20 cellular contexts compared by ENCODE assay signal in the genomic region with DNA sequence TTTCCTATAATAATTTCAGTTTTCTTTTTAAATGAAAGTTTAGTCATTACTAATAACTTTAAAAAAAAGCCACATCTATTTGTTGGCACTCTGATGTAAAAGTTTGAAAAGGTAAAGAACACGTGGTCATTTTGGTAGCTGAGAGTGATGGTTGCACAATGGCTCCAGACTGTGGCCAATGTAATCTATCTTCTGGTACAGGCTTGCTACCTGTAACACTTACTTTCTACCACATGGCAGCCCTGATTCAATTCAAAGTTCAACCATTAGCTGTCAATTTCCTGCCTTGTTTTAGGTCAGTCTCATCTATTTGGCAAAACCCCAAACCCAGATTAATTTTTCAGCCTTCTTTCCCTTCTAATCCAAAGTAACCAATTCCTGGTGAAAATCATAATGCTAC.
"Had no signal": no experiment of that assay in that cellular context is flagged by ENCODE, and none has a peak within 500 bp of the region (broad histone marks: within the 10 kb centered on the region; RNA-seq: fewer than 3 reads in every experiment).

No MANE protein-coding gene starts in this region.

- H3K27ac ChIP-seq: esophagus muscularis mucosa, ovary, upper lobe of left lung, VCaP had no signal

- ATAC-seq: activated CD8-positive, alpha-beta T cell treated with anti-CD3 and anti-CD28 coated beads for 36 hours; effector memory CD8-positive, alpha-beta T cell; left cardiac atrium; natural killer cell treated with Interleukin-12 subunit alpha and Interleukin-12 subunit beta and Interleukin-15 and Interleukin-18, amount 100 ng/mL, for 72 hours; right cardiac atrium; stimulated activated naive CD8-positive, alpha-beta T cell treated with anti-CD3 and anti-CD28 coated beads, Interleukin-15, Interleukin-2, amounts not matched to agents 100 U/mL and 50 U/mL, for 24 hours had no signal

- H3K4me3 ChIP-seq: esophagus muscularis mucosa, ovary, upper lobe of left lung had no signal

- H3K4me1 ChIP-seq: esophagus muscularis mucosa, upper lobe of left lung had no signal

- H3K27ac Mint-ChIP-seq: activated CD4-positive, alpha-beta T cell treated with anti-CD3 and anti-CD28 coated beads, Interleukin-2, amount 10 ng/mL, durations not matched to agents 7 days and 5 days; activated CD8-positive, alpha-beta T cell treated with anti-CD3 and anti-CD28 coated beads for 36 hours; activated naive CD4-positive, alpha-beta T cell treated with anti-CD3 and anti-CD28 coated beads, Interleukin-2, amount 50 U/mL, for 24 hours; activated T-helper 1 cell treated with anti-CD3 and anti-CD28 coated beads, Interleukin-12 subunit alpha, Interleukin-12 subunit beta, Interleukin-2, Interleukin-4 antibody, amounts not matched to agents 30 ng/mL and 10 ng/mL and 1 ng/mL, durations not matched to agents 14 hours and 24 hours and 36 hours; dendritic cell treated with granulocyte-macrophage colony-stimulating factor and Interleukin-4, amounts not matched to agents 40 ng/mL and 50 ng/mL, for 4 days; effector memory CD8-positive, alpha-beta T cell; natural killer cell treated with Interleukin-12 subunit alpha and Interleukin-12 subunit beta and Interleukin-15 and Interleukin-18, amount 100 ng/mL, for 72 hours had no signal

- H3K9me3 Mint-ChIP-seq: activated CD4-positive, alpha-beta T cell treated with anti-CD3 and anti-CD28 coated beads, Interleukin-2, amount 10 ng/mL, durations not matched to agents 7 days and 5 days; activated T-helper 1 cell treated with anti-CD3 and anti-CD28 coated beads, Interleukin-12 subunit alpha, Interleukin-12 subunit beta, Interleukin-2, Interleukin-4 antibody, amounts not matched to agents 30 ng/mL and 10 ng/mL and 1 ng/mL, durations not matched to agents 14 hours and 24 hours and 36 hours; brain; dendritic cell treated with granulocyte-macrophage colony-stimulating factor and Interleukin-4, amounts not matched to agents 40 ng/mL and 50 ng/mL, for 4 days had no signal

- H3K27me3 Mint-ChIP-seq: activated CD4-positive, alpha-beta T cell treated with anti-CD3 and anti-CD28 coated beads, Interleukin-2, amount 10 ng/mL, durations not matched to agents 7 days and 5 days; activated CD8-positive, alpha-beta T cell treated with anti-CD3 and anti-CD28 coated beads for 36 hours; activated naive CD4-positive, alpha-beta T cell treated with anti-CD3 and anti-CD28 coated beads, Interleukin-2, amount 50 U/mL, for 24 hours; brain; effector memory CD8-positive, alpha-beta T cell; natural killer cell treated with Interleukin-12 subunit alpha and Interleukin-12 subunit beta and Interleukin-15 and Interleukin-18, amount 100 ng/mL, for 72 hours had no signal

- DNase-seq: activated CD4-positive, alpha-beta T cell treated with anti-CD3 and anti-CD28 coated beads, Interleukin-2, amount 10 ng/mL, durations not matched to agents 7 days and 5 days; activated CD4-positive, CD25-positive, alpha-beta regulatory T cell treated with anti-CD3 and anti-CD28 coated beads, Interleukin-2, amount 50 U/mL, for 72 hours; activated CD8-positive, alpha-beta T cell treated with anti-CD3 and anti-CD28 coated beads for 36 hours; activated gamma-delta T cell; anterior cingulate cortex; caudate nucleus; effector memory CD8-positive, alpha-beta T cell; left cardiac atrium; ovary; right cardiac atrium; stimulated activated CD4-positive, alpha-beta T cell treated with anti-CD3 and anti-CD28 coated beads, Interleukin-4, amount 100 ng/mL, for 4 hours; stimulated activated naive CD8-positive, alpha-beta T cell treated with anti-CD3 and anti-CD28 coated beads, Interleukin-15, Interleukin-2, amounts not matched to agents 100 U/mL and 50 U/mL, for 24 hours; upper lobe of left lung had no signal

- H3K36me3 Mint-ChIP-seq: activated naive CD4-positive, alpha-beta T cell treated with anti-CD3 and anti-CD28 coated beads, Interleukin-2, amount 50 U/mL, for 24 hours; brain; natural killer cell treated with Interleukin-12 subunit alpha and Interleukin-12 subunit beta and Interleukin-15 and Interleukin-18, amount 100 ng/mL, for 72 hours had no signal

- H3K36me3 ChIP-seq: esophagus muscularis mucosa, ovary, upper lobe of left lung had no signal

- H3K4me3 Mint-ChIP-seq: activated CD4-positive, alpha-beta T cell treated with anti-CD3 and anti-CD28 coated beads, Interleukin-2, amount 10 ng/mL, durations not matched to agents 7 days and 5 days; activated CD8-positive, alpha-beta T cell treated with anti-CD3 and anti-CD28 coated beads for 36 hours; activated naive CD4-positive, alpha-beta T cell treated with anti-CD3 and anti-CD28 coated beads, Interleukin-2, amount 50 U/mL, for 24 hours; activated T-helper 1 cell treated with anti-CD3 and anti-CD28 coated beads, Interleukin-12 subunit alpha, Interleukin-12 subunit beta, Interleukin-2, Interleukin-4 antibody, amounts not matched to agents 30 ng/mL and 10 ng/mL and 1 ng/mL, durations not matched to agents 14 hours and 24 hours and 36 hours; dendritic cell treated with granulocyte-macrophage colony-stimulating factor and Interleukin-4, amounts not matched to agents 40 ng/mL and 50 ng/mL, for 4 days; effector memory CD8-positive, alpha-beta T cell; natural killer cell treated with Interleukin-12 subunit alpha and Interleukin-12 subunit beta and Interleukin-15 and Interleukin-18, amount 100 ng/mL, for 72 hours had no signal

- H3K4me1 Mint-ChIP-seq: activated CD4-positive, alpha-beta T cell treated with anti-CD3 and anti-CD28 coated beads, Interleukin-2, amount 10 ng/mL, durations not matched to agents 7 days and 5 days; activated naive CD4-positive, alpha-beta T cell treated with anti-CD3 and anti-CD28 coated beads, Interleukin-2, amount 50 U/mL, for 24 hours had no signal

- H3K27me3 ChIP-seq: esophagus muscularis mucosa, ovary, upper lobe of left lung had no signal

- H3K9me3 ChIP-seq: esophagus muscularis mucosa, ovary, upper lobe of left lung had no signal
